In the genomic region with DNA sequence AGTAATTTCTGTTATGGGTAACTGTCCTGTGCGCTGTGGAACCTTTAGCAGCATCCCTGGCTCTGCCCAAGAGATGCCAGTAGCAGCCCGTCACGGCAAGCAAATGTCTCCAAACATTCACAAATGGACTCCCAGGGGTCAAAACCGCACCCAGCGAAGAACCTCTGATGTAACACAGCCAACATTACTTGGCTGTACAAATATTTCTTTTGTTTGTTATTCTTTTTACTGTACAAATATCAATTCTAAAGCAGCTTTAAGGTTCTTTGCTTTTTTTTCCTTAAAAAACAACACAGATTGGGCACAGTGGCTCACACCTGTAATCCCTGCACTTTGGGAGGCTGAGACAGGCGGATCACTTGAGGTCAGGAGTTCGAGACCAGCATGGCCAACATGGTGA, we compare ENCODE assay signal across 1 cellular context.
TF ChIP-seq lines count a peak whose summit lies in the region.

No MANE protein-coding gene starts in this region.

TF ChIP-seq in SK-N-SH treated with all-trans-retinoic acid at 6 μM for 48 hours, 23 proteins besides CTCF, POLR2A, EP300 and RAD21 (continued from another document):
- TF ChIP-seq, protein P1, sequence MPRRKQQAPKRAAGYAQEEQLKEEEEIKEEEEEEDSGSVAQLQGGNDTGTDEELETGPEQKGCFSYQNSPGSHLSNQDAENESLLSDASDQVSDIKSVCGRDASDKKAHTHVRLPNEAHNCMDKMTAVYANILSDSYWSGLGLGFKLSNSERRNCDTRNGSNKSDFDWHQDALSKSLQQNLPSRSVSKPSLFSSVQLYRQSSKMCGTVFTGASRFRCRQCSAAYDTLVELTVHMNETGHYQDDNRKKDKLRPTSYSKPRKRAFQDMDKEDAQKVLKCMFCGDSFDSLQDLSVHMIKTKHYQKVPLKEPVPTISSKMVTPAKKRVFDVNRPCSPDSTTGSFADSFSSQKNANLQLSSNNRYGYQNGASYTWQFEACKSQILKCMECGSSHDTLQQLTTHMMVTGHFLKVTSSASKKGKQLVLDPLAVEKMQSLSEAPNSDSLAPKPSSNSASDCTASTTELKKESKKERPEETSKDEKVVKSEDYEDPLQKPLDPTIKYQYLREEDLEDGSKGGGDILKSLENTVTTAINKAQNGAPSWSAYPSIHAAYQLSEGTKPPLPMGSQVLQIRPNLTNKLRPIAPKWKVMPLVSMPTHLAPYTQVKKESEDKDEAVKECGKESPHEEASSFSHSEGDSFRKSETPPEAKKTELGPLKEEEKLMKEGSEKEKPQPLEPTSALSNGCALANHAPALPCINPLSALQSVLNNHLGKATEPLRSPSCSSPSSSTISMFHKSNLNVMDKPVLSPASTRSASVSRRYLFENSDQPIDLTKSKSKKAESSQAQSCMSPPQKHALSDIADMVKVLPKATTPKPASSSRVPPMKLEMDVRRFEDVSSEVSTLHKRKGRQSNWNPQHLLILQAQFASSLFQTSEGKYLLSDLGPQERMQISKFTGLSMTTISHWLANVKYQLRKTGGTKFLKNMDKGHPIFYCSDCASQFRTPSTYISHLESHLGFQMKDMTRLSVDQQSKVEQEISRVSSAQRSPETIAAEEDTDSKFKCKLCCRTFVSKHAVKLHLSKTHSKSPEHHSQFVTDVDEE (CRISPR knock-in tag; IDR thresholded peaks at IDR 0.05) = no peak
- TF ChIP-seq ARNTL (CRISPR knock-in tag; IDR thresholded peaks at IDR 0.05; ENCODE audit: borderline replicate concordance, low read depth) (no peak), ZC3H10 (CRISPR knock-in tag; IDR thresholded peaks at IDR 0.05) (no peak), ESRRG (CRISPR knock-in tag; IDR thresholded peaks at IDR 0.05) (no peak)
